16 cellular contexts compared by ENCODE assay signal in genomic region chr1:109993885-109994284, GRCh38. TPM values are rescaled to one million over a fixed set of nuclear protein-coding genes. Genes with fewer than 3 reads are reported as not detected.
DNase-seq lines count a peak whose midpoint lies in the region; FAIRE-seq and TF ChIP-seq lines count a peak whose summit lies in the region.
"Had no signal": no experiment of that assay in that cellular context is flagged by ENCODE, and none has a peak within 500 bp of the region (broad histone marks: within the 10 kb centered on the region; RNA-seq: fewer than 3 reads in every experiment).

No MANE protein-coding gene starts in this region.

- H3K36me3 Mint-ChIP-seq in astrocyte (ENCODE audit: low read depth, unreplicated experiment) = peaks cover 10% of the 10 kb centered on the region

- H3K4me3 ChIP-seq in astrocyte (ENCODE audit: insufficient read depth, low read depth, low read length) (no peak overlapping the region), subcutaneous abdominal adipose tissue (ENCODE audit: low read depth in 1 of 5, low read length in 5 of 5) (no peak overlapping the region)
- H3K4me3 ChIP-seq: lower lobe of right lung, tibial artery had no signal

- peaks cover 31% of the 10 kb centered on the region for H3K4me1 Mint-ChIP-seq in astrocyte (ENCODE audit: low read depth, unreplicated experiment)

- no peak overlapping the region for H3K4me3 Mint-ChIP-seq in astrocyte (ENCODE audit: unreplicated experiment)
- H3K4me3 Mint-ChIP-seq: CD4-positive, alpha-beta memory T cell had no signal

- H2AFZ ChIP-seq in astrocyte (ENCODE audit: low read depth, low read length) = no peak overlapping the region

- DNase-seq in NCI-H1092 treated with DMSO at 0.1 percent for 48 hours (lab: John Stamatoyannopoulos, UW) (peak; percentile 25), NCI-H1092 (lab: John Stamatoyannopoulos, UW) (no peak), astrocyte (ENCODE audit: low read depth) (no peak), inferior parietal cortex (ENCODE audit: extremely low spot score) (peak; percentile 60), DMS53 (lab: John Stamatoyannopoulos, UW) (no peak), glomerular visceral epithelial cell (ENCODE audit: extremely low spot score) (no peak)
- no peak for DNase-seq in activated CD4-positive, alpha-beta T cell treated with anti-CD3 and anti-CD28 coated beads, Interleukin-2, amount 50 U/mL, for 4 hours
- DNase-seq: activated CD4-positive, alpha-beta T cell treated with anti-CD3 and anti-CD28 coated beads for 1 hour; aorta; CD4-positive, alpha-beta memory T cell; lower lobe of right lung; NCI-H1694; tibial artery had no signal

- no peaks in the 10 kb centered on the region for H3K27me3 Mint-ChIP-seq in astrocyte (ENCODE audit: low read depth, unreplicated experiment)
- H3K27me3 Mint-ChIP-seq: CD4-positive, alpha-beta memory T cell had no signal

- H4K20me1 ChIP-seq in astrocyte (ENCODE audit: insufficient read depth, low read length) = peaks cover 91% of the 10 kb centered on the region

- no peaks in the 10 kb centered on the region for H3K9me3 ChIP-seq in astrocyte (ENCODE audit: insufficient read depth, low read depth, low read length)
- H3K9me3 ChIP-seq in subcutaneous abdominal adipose tissue (ENCODE audit: control insufficient read depth in 5 of 5, low read length in 5 of 5) = no peaks in the 10 kb centered on the region
- H3K9me3 ChIP-seq: lower lobe of right lung, tibial artery had no signal

- FAIRE-seq in astrocyte (lab: Jason Lieb, UNC) = no peak
- FAIRE-seq: endometrium had no signal

- no peak overlapping the region for H3K27ac Mint-ChIP-seq in astrocyte (ENCODE audit: unreplicated experiment)

- H3K4me1 ChIP-seq in astrocyte (ENCODE audit: insufficient read depth, low read length) (peaks cover 11% of the 10 kb centered on the region), subcutaneous abdominal adipose tissue (ENCODE audit: control insufficient read depth in 5 of 5, insufficient read depth in 5 of 5, low read length in 5 of 5) (peaks cover 0 to 66% (median 48%) of the 10 kb centered on the region in 5 donors)

- H3K27me3 ChIP-seq in astrocyte (ENCODE audit: insufficient read depth, low read length) (no peaks in the 10 kb centered on the region), subcutaneous abdominal adipose tissue (ENCODE audit: control insufficient read depth in 5 of 5, insufficient read depth in 4 of 5, low read length in 5 of 5) (no peaks in the 10 kb centered on the region)
- H3K27me3 ChIP-seq: tibial artery had no signal

- peaks cover 91% of the 10 kb centered on the region for H3K79me2 ChIP-seq in astrocyte (ENCODE audit: insufficient read depth, low read length)

- H3K27ac ChIP-seq in astrocyte (ENCODE audit: low read depth, low read length) (no peak overlapping the region), subcutaneous abdominal adipose tissue (ENCODE audit: low read depth, low read length) (peak overlapping the region; percentile 22)
- H3K27ac ChIP-seq: 22Rv1, lower lobe of right lung had no signal

- H3K36me3 ChIP-seq in astrocyte (ENCODE audit: insufficient read depth, low read length) (peaks cover 6% of the 10 kb centered on the region), subcutaneous abdominal adipose tissue (ENCODE audit: control insufficient read depth in 5 of 5, insufficient read depth in 5 of 5, low read length in 5 of 5) (peaks cover 0 to 8% (median 3%) of the 10 kb centered on the region in 5 donors)

- H3K9me3 Mint-ChIP-seq in astrocyte (ENCODE audit: unreplicated experiment) = no peaks in the 10 kb centered on the region
- H3K9me3 Mint-ChIP-seq: CD4-positive, alpha-beta memory T cell had no signal

- H3K9ac ChIP-seq in astrocyte (ENCODE audit: low read length) (no peak overlapping the region), subcutaneous abdominal adipose tissue (ENCODE audit: low read length in 5 of 5) (no peak overlapping the region)

- no peak for TF ChIP-seq CTCF in astrocyte (IDR thresholded peaks at IDR 0.05; ENCODE audit: insufficient read depth, low read depth, low read length)

- peak overlapping the region; percentile 17 for H3K4me2 ChIP-seq in astrocyte (ENCODE audit: low read length)

RNA-seq across cellular contexts. Expression of gene AHCYL1, which starts 9.3 kb away (rescaled TPM):
- total RNA-seq in astrocyte = 60.5 and 64.3 TPM in 2 replicates

RNA-seq across cellular contexts. Expression of gene STRIP1, which starts 40.5 kb away (rescaled TPM):
- total RNA-seq in astrocyte = 40.8 and 42.5 TPM in 2 replicates

Comparison
In these comparisons a context has a peak if more than half of its experiments do, and no peak if none do; other contexts are left out.
1. DNase-seq: peak in NCI-H1092 treated with DMSO at 0.1 percent for 48 hours (single experiment) and inferior parietal cortex (single experiment); none in NCI-H1092 (single experiment), astrocyte (single experiment), activated CD4-positive, alpha-beta T cell treated with anti-CD3 and anti-CD28 coated beads, Interleukin-2, amount 50 U/mL, for 4 hours (0 of 2), DMS53 (single experiment) and glomerular visceral epithelial cell (single experiment).